22 cellular contexts compared by ENCODE assay signal in the genomic region with DNA sequence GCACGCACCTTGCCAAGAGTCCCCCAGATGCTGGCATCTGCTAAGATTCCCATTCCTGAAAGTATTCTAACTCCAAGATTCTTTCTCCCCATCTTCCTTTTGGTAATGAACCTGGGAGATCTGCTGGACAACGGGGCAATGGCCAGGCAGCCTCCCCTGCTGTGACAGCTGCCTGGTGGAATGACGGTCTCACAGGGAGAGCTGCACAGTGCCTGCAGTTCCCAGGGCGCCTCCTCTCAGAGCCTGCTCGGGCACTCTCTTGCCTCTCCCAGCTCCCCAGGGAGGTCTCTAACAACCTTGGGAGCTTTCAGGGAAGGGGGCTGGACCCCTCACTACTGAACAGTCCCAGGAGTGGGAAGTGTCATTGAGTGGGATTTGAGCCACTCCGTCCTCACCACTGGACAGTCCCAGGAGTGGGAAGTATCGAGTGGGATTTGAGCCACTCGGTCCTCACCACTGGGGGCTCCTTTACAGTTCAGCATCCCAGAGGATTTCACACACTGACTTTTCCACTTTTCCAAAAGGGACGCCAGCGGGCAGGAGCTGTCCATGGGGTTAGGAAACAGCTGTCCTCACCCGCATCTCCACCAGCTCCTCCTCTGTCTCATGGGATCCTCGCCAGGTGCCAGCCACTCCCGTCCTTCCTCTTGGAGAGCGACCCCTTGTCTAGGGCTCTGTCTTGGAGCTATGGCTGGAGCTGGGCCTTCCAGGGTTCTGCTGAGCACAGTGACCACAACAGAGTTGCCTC.
DNase-seq lines count a peak whose midpoint lies in the region; ATAC-seq and TF ChIP-seq lines count a peak whose summit lies in the region.
"Had no signal": no experiment of that assay in that cellular context is flagged by ENCODE, and none has a peak within 500 bp of the region (broad histone marks: within the 10 kb centered on the region; RNA-seq: fewer than 3 reads in every experiment).

No MANE protein-coding gene starts in this region.

- in situ Hi-C loops in KBM-7 (cut with MboI; ENCODE audit: low pct_unique_long_range_greater_than_20kb, low sequenced_read_pairs), result no loop called here

- no peak overlapping the region for H3K14ac ChIP-seq in mesenchymal stem cell (ENCODE audit: low read length in 2 of 2)

- H3K9me3 Mint-ChIP-seq in activated naive CD4-positive, alpha-beta T cell treated with anti-CD3 and anti-CD28 coated beads, Interleukin-2, amount 10 ng/mL, durations not matched to agents 7 days and 5 days, result no peaks in the 10 kb centered on the region
- H3K9me3 Mint-ChIP-seq: activated naive CD8-positive, alpha-beta T cell treated with anti-CD3 and anti-CD28 coated beads for 36 hours had no signal

- H3K79me1 ChIP-seq in mesenchymal stem cell (replicated peaks; ENCODE audit: low read length, poor library complexity, severe bottlenecking), result no peaks in the 10 kb centered on the region

- no peak overlapping the region for H2BK5ac ChIP-seq in mesenchymal stem cell (ENCODE audit: low read depth, low read length, poor library complexity, severe bottlenecking)

- H3K27me3 ChIP-seq in mesenchymal stem cell (ENCODE audit: control insufficient read depth in 1 of 2, insufficient read depth in 1 of 2, low read length in 2 of 2) (no peaks in the 10 kb centered on the region), upper lobe of right lung (no peaks in the 10 kb centered on the region)
- H3K27me3 ChIP-seq: BLaER1 treated with 17β-estradiol and CSF1 and Interleukin-3, amounts not matched to agents 10 nM and 100 nM; body of pancreas; SJCRH30; stomach had no signal

- peak overlapping the region in 1 of 2 experiments; percentile 68 for H2BK12ac ChIP-seq in mesenchymal stem cell (ENCODE audit: low read length in 2 of 2)

- H3K23ac ChIP-seq in mesenchymal stem cell (ENCODE audit: low read length in 2 of 2), result no peak overlapping the region

- no peak for DNase-seq in activated naive CD4-positive, alpha-beta T cell treated with anti-CD3 and anti-CD28 coated beads, Interleukin-2, amount 10 ng/mL, durations not matched to agents 7 days and 5 days
- DNase-seq in activated naive CD4-positive, alpha-beta T cell treated with anti-CD3 and anti-CD28 coated beads, Interleukin-2, amount 50 U/mL, for 16 hours, result no peak
- DNase-seq in mesenchymal stem cell, result no peak
- DNase-seq in upper lobe of right lung, result no peak
- DNase-seq in KBM-7, result no peak
- DNase-seq in kidney glomerular epithelial cell (lab: John Stamatoyannopoulos, UW), result no peak
- DNase-seq in GM20000 (ENCODE audit: low spot score), result no peak
- DNase-seq: 8988T; activated CD4-positive, alpha-beta T cell treated with anti-CD3 and anti-CD28 coated beads for 48 hours; activated CD8-positive, alpha-beta memory T cell treated with anti-CD3 and anti-CD28 coated beads, Interleukin-2, amount 10 ng/mL, durations not matched to agents 7 days and 5 days; activated naive CD8-positive, alpha-beta T cell treated with anti-CD3 and anti-CD28 coated beads for 36 hours; body of pancreas; mammary epithelial cell; NCI-H2171 treated with DMSO at 0.1 percent for 48 hours; NCI-H748 treated with DMSO at 0.1 percent for 48 hours; SJCRH30; stomach; trophoblast cell had no signal

- H2AFZ ChIP-seq in mesenchymal stem cell (ENCODE audit: low read depth, low read length), result no peak overlapping the region

- intact Hi-C loops in upper lobe of right lung (cut with DNase I), result no loop called here

- no peak overlapping the region for H3K4me2 ChIP-seq in mesenchymal stem cell (ENCODE audit: low read length, poor library complexity, severe bottlenecking)

- no peak overlapping the region for H2AK5ac ChIP-seq in mesenchymal stem cell (ENCODE audit: low read length, severe bottlenecking)

- H3K4me3 ChIP-seq in mesenchymal stem cell (ENCODE audit: insufficient read depth in 1 of 2, low read depth in 1 of 2, low read length in 2 of 2), result no peak overlapping the region
- H3K4me3 ChIP-seq in upper lobe of right lung, result no peak overlapping the region
- H3K4me3 ChIP-seq: BLaER1 treated with 17β-estradiol and CSF1 and Interleukin-3, amounts not matched to agents 10 nM and 100 nM; body of pancreas; SJCRH30; skin epidermis; stomach had no signal

- no peak for TF ChIP-seq CTCF in upper lobe of right lung (IDR thresholded peaks at IDR 0.05)
- no peak for TF ChIP-seq CTCF in GM20000 (IDR thresholded peaks at IDR 0.05; ENCODE audit: extremely low read depth, missing control alignments)

- H3K4me1 Mint-ChIP-seq in activated naive CD4-positive, alpha-beta T cell treated with anti-CD3 and anti-CD28 coated beads, Interleukin-2, amount 10 ng/mL, durations not matched to agents 7 days and 5 days, result no peaks in the 10 kb centered on the region
- H3K4me1 Mint-ChIP-seq: activated CD8-positive, alpha-beta memory T cell treated with anti-CD3 and anti-CD28 coated beads, Interleukin-2, amount 10 ng/mL, durations not matched to agents 7 days and 5 days; activated naive CD8-positive, alpha-beta T cell treated with anti-CD3 and anti-CD28 coated beads for 36 hours had no signal

- peak overlapping the region; percentile 8 for H3K27ac Mint-ChIP-seq in activated naive CD4-positive, alpha-beta T cell treated with anti-CD3 and anti-CD28 coated beads, Interleukin-2, amount 10 ng/mL, durations not matched to agents 7 days and 5 days
- H3K27ac Mint-ChIP-seq: activated CD8-positive, alpha-beta memory T cell treated with anti-CD3 and anti-CD28 coated beads, Interleukin-2, amount 10 ng/mL, durations not matched to agents 7 days and 5 days; activated naive CD8-positive, alpha-beta T cell treated with anti-CD3 and anti-CD28 coated beads for 36 hours had no signal

- peak overlapping the region in 1 of 2 experiments; percentile 21 for H3K18ac ChIP-seq in mesenchymal stem cell (ENCODE audit: low read depth in 1 of 2, low read length in 2 of 2)

- no peak overlapping the region for H3K4me3 Mint-ChIP-seq in activated naive CD4-positive, alpha-beta T cell treated with anti-CD3 and anti-CD28 coated beads, Interleukin-2, amount 10 ng/mL, durations not matched to agents 7 days and 5 days
- H3K4me3 Mint-ChIP-seq: activated CD8-positive, alpha-beta memory T cell treated with anti-CD3 and anti-CD28 coated beads, Interleukin-2, amount 10 ng/mL, durations not matched to agents 7 days and 5 days; activated naive CD8-positive, alpha-beta T cell treated with anti-CD3 and anti-CD28 coated beads for 36 hours; naive thymus-derived CD8-positive, alpha-beta T cell had no signal

- H3K27ac ChIP-seq in adipose tissue (ENCODE audit: low read depth, low read length), result peak overlapping the region; percentile 48
- no peak overlapping the region for H3K27ac ChIP-seq in mesenchymal stem cell (ENCODE audit: low read length, poor library complexity, severe bottlenecking)
- peak overlapping the region; percentile 42 for H3K27ac ChIP-seq in upper lobe of right lung
- H3K27ac ChIP-seq: BLaER1 treated with 17β-estradiol and CSF1 and Interleukin-3, amounts not matched to agents 10 nM and 100 nM; body of pancreas; SJCRH30; skin epidermis had no signal

- no peak overlapping the region for H3K4ac ChIP-seq in mesenchymal stem cell (ENCODE audit: low read depth in 1 of 2, low read length in 2 of 2)

- no peaks in the 10 kb centered on the region for H3K36me3 Mint-ChIP-seq in activated naive CD4-positive, alpha-beta T cell treated with anti-CD3 and anti-CD28 coated beads, Interleukin-2, amount 10 ng/mL, durations not matched to agents 7 days and 5 days
- H3K36me3 Mint-ChIP-seq: activated CD8-positive, alpha-beta memory T cell treated with anti-CD3 and anti-CD28 coated beads, Interleukin-2, amount 10 ng/mL, durations not matched to agents 7 days and 5 days; activated naive CD8-positive, alpha-beta T cell treated with anti-CD3 and anti-CD28 coated beads for 36 hours had no signal

- H3K9ac ChIP-seq in mesenchymal stem cell (ENCODE audit: low read length), result no peak overlapping the region
- H3K9ac ChIP-seq: BLaER1 treated with 17β-estradiol and CSF1 and Interleukin-3, amounts not matched to agents 10 nM and 100 nM had no signal

- 54 to 82% (median 81%) methylated on average over 14 of the region's 14 CpGs for WGBS in adipose tissue, 3 donors
- WGBS in mesenchymal stem cell, result 84% methylated on average over 14 of the region's 14 CpGs

- CTCF ChIA-PET in activated naive CD4-positive, alpha-beta T cell treated with anti-CD3 and anti-CD28 coated beads, Interleukin-2, amount 10 ng/mL, durations not matched to agents 7 days and 5 days (lab: Charles Lee), result no interaction called here

- H2BK15ac ChIP-seq in mesenchymal stem cell (ENCODE audit: low read depth, poor library complexity, severe bottlenecking), result peak overlapping the region; percentile 16

- H3K4me1 ChIP-seq in mesenchymal stem cell (ENCODE audit: control insufficient read depth, insufficient read depth, low read depth, low read length), result peaks cover 26% of the 10 kb centered on the region
- peaks cover 10% of the 10 kb centered on the region for H3K4me1 ChIP-seq in upper lobe of right lung
- H3K4me1 ChIP-seq: body of pancreas, SJCRH30 had no signal

- H3K27me3 Mint-ChIP-seq in activated naive CD4-positive, alpha-beta T cell treated with anti-CD3 and anti-CD28 coated beads, Interleukin-2, amount 10 ng/mL, durations not matched to agents 7 days and 5 days, result no peaks in the 10 kb centered on the region
- H3K27me3 Mint-ChIP-seq: activated CD8-positive, alpha-beta memory T cell treated with anti-CD3 and anti-CD28 coated beads, Interleukin-2, amount 10 ng/mL, durations not matched to agents 7 days and 5 days; activated naive CD8-positive, alpha-beta T cell treated with anti-CD3 and anti-CD28 coated beads for 36 hours had no signal

- ATAC-seq in upper lobe of right lung, result peak; percentile 3
- ATAC-seq: body of pancreas; naive thymus-derived CD8-positive, alpha-beta T cell had no signal

- no peak overlapping the region for H2BK120ac ChIP-seq in mesenchymal stem cell (ENCODE audit: low read depth, low read length)

- no peaks in the 10 kb centered on the region for H3K9me3 ChIP-seq in mesenchymal stem cell (ENCODE audit: control insufficient read depth, low read length)
- no peaks in the 10 kb centered on the region for H3K9me3 ChIP-seq in upper lobe of right lung
- H3K9me3 ChIP-seq: body of pancreas, SJCRH30, stomach had no signal

- peak overlapping the region; percentile 12 for H4K8ac ChIP-seq in mesenchymal stem cell (ENCODE audit: low read length)

- H3K36me3 ChIP-seq in mesenchymal stem cell (ENCODE audit: control insufficient read depth in 1 of 2, insufficient read depth in 2 of 2, low read depth in 1 of 2, low read length in 2 of 2) (no peaks in the 10 kb centered on the region), upper lobe of right lung (no peaks in the 10 kb centered on the region)
- H3K36me3 ChIP-seq: BLaER1 treated with 17β-estradiol and CSF1 and Interleukin-3, amounts not matched to agents 10 nM and 100 nM; SJCRH30; stomach had no signal

- H4K91ac ChIP-seq in mesenchymal stem cell (ENCODE audit: low read length), result peak overlapping the region; percentile 25
